Comparison of ENCODE assay signal across 8 cellular contexts in the genomic region with DNA sequence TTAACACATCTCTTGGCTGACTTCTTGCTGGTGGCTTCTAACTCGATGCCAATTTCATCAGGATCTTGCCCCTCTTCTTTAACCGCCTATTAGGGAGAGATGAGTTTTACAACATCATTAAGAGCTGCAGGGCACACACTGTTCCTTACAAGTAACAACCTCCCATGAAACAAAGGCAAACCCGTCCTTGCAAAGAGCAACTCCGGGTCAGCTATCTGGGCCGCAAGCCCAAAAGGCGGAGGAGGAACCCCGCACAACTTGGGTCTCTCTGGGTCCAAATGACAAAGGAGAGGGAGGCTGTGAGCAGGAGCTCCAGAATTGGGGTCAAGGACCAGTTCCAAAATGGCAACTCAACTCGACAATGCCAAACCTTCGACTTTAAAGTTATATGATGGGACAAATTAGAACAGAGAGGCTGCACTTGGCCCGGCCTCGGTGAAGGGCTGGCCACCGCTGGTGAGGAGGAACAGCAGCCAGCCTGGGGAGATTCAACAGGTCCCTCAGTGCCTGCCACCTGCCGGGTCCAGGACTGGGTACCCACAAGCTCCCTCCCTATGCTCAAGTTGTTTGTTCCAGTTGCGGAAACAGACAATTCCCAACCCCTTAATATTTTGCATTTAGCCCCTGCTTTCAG. TPM values are rescaled to one million over a fixed set of nuclear protein-coding genes. Genes with fewer than 3 reads are reported as not detected.
DNase-seq lines count a peak whose midpoint lies in the region; ATAC-seq and TF ChIP-seq lines count a peak whose summit lies in the region.

No MANE protein-coding gene starts in this region.

- peak overlapping the region; percentile 90 for H3K4me2 ChIP-seq in mammary epithelial cell (ENCODE audit: insufficient read depth, low read depth, low read length)
- peak overlapping the region; percentile 96 for H3K4me2 ChIP-seq in mesendoderm (ENCODE audit: low read length)

- ATAC-seq in Right ventricle myocardium superior (ENCODE audit: poor library complexity): no peak
- no peak for ATAC-seq in Right ventricle myocardium inferior

- intact Hi-C loops in Right ventricle myocardium superior (cut with DNase I): no loop called here
- intact Hi-C loops in Right ventricle myocardium inferior (cut with DNase I): no loop called here
- intact Hi-C loops in mammary epithelial cell (cut with micrococcal nuclease): loop anchor here (5.0 kb wide), 2 partner anchors 171 to 281 kb away; a partner anchor contains a TSS

- H3K36me3 ChIP-seq in mammary epithelial cell (ENCODE audit: insufficient read depth, low read length) (peaks cover 21% of the 10 kb centered on the region), mesendoderm (ENCODE audit: control insufficient read depth, insufficient read depth, low read length) (peaks cover 5% of the 10 kb centered on the region), urinary bladder (ENCODE audit: insufficient read depth) (no peaks in the 10 kb centered on the region)

- no peak overlapping the region for H2BK5ac ChIP-seq in mesendoderm (ENCODE audit: low read length)

- H3K4me1 ChIP-seq in mammary epithelial cell (ENCODE audit: insufficient read depth, low read length): peaks cover 28% of the 10 kb centered on the region
- peaks cover 12% of the 10 kb centered on the region for H3K4me1 ChIP-seq in mesendoderm (ENCODE audit: control insufficient read depth, low read depth, low read length)
- H3K4me1 ChIP-seq in urinary bladder (ENCODE audit: insufficient read depth): no peaks in the 10 kb centered on the region

- no peak for TF ChIP-seq CTCF in mammary epithelial cell (conservative IDR thresholded peaks at IDR 0.05 in 1 of 2, IDR thresholded peaks at IDR 0.05 in 1 of 2; ENCODE audit: extremely low read depth in 1 of 2, insufficient read depth in 1 of 2, low read depth in 1 of 2, low read length in 2 of 2)

- H3K27me3 ChIP-seq in mammary epithelial cell (ENCODE audit: insufficient read depth, low read length): no peaks in the 10 kb centered on the region
- no peaks in the 10 kb centered on the region for H3K27me3 ChIP-seq in mesendoderm (ENCODE audit: insufficient read depth, low read length, poor library complexity)

- no peak overlapping the region for H2BK15ac ChIP-seq in mesendoderm (replicated peaks; ENCODE audit: low read depth)

- H3K27ac ChIP-seq in mammary epithelial cell (ENCODE audit: insufficient read depth, low read depth, low read length) (peak overlapping the region; percentile 53), mesendoderm (ENCODE audit: low read depth, low read length) (no peak overlapping the region), urinary bladder (ENCODE audit: low read depth) (no peak overlapping the region)

- peak overlapping the region; percentile 57 for H3K23ac ChIP-seq in mesendoderm (ENCODE audit: low read length)

- CTCF ChIA-PET in mammary epithelial cell (lab: Charles Lee; ENCODE audit: low non-redundant PET): no interaction called here

- no peak overlapping the region for H3K4ac ChIP-seq in mesendoderm (ENCODE audit: low read depth, low read length)

- H3K79me2 ChIP-seq in mammary epithelial cell (ENCODE audit: insufficient read depth, low read length): peaks cover 94% of the 10 kb centered on the region
- peaks cover 78% of the 10 kb centered on the region for H3K79me2 ChIP-seq in mesendoderm (ENCODE audit: control insufficient read depth, insufficient read depth, low read length)

- in situ Hi-C loops in mammary epithelial cell (cut with MboI; ENCODE audit: low sequenced_read_pairs in 2 of 2): no loop called here

- peak overlapping the region; percentile 89 for H2AFZ ChIP-seq in mammary epithelial cell (ENCODE audit: low read depth, low read length)

- H3K9me3 ChIP-seq in mammary epithelial cell (replicated peaks; ENCODE audit: insufficient read depth, low read length): no peaks in the 10 kb centered on the region

- H4K20me1 ChIP-seq in mammary epithelial cell (ENCODE audit: insufficient read depth, low read length): peaks cover 6% of the 10 kb centered on the region

- WGBS in mammary epithelial cell (ENCODE audit: low coverage, missing lambda C conversion rate): 3% methylated on average over 13 of the region's 14 CpGs
- WGBS in mesendoderm (ENCODE audit: extremely low coverage, insufficient coverage, low lambda C conversion rate): no CpG with 5 or more reads among the region's 14 CpGs
- WGBS in urinary bladder: 24% methylated on average over 14 of the region's 14 CpGs

- DNase-seq in Right ventricle myocardium superior (peak; percentile 61), Right ventricle myocardium inferior (ENCODE audit: missing footprints) (no peak), mammary epithelial cell (no peak), mesendoderm (no peak), NCI-H2029 treated with DMSO at 0.1 percent for 48 hours (lab: John Stamatoyannopoulos, UW) (no peak), inferior parietal cortex (ENCODE audit: extremely low spot score) (no peak)
- DNase-seq in stimulated activated CD4-positive, alpha-beta T cell treated with anti-CD3 and anti-CD28 coated beads, Interleukin-2, amount 100 ng/mL, for 24 hours: no peak

- H3K56ac ChIP-seq in mesendoderm (ENCODE audit: low read length): peak overlapping the region; percentile 97

- H3K4me3 ChIP-seq in mammary epithelial cell (replicated peaks in 1 of 3; ENCODE audit: insufficient read depth in 1 of 3, low read depth in 2 of 3, low read length in 3 of 3): peak overlapping the region; percentile 81 to 96 (median 84)
- H3K4me3 ChIP-seq in mesendoderm (ENCODE audit: low read length): peak overlapping the region; percentile 94
- H3K4me3 ChIP-seq in urinary bladder (ENCODE audit: low read depth, low read length): peak overlapping the region; percentile 98

- H3K18ac ChIP-seq in mesendoderm (ENCODE audit: low read length): no peak overlapping the region

- dilution Hi-C loops in mammary epithelial cell (cut with HindIII; ENCODE audit: low sequenced_read_pairs): loop anchor here (5.0 kb wide), 2 partner anchors 34 to 46 kb away; no protein-coding TSS in a partner anchor

- H4K5ac ChIP-seq in mesendoderm (ENCODE audit: low read length): no peak overlapping the region

- peaks cover 21% of the 10 kb centered on the region for H3K79me1 ChIP-seq in mesendoderm (ENCODE audit: low read length)

- H3K9ac ChIP-seq in mammary epithelial cell (ENCODE audit: insufficient read depth, low read length): peak overlapping the region; percentile 56
- peak overlapping the region; percentile 94 for H3K9ac ChIP-seq in mesendoderm (ENCODE audit: low read length)

- H2AK5ac ChIP-seq in mesendoderm (ENCODE audit: low read length): no peak overlapping the region

- H4K8ac ChIP-seq in mesendoderm (ENCODE audit: low read depth, low read length): no peak overlapping the region

- no peak overlapping the region for H2BK120ac ChIP-seq in mesendoderm (ENCODE audit: low read depth, low read length)

- no TSS peak for BruUV-seq in mammary epithelial cell (replicated peaks; lab: Mats Ljungman, UMichigan)

RNA-seq across cellular contexts. Expression of a gene that starts 1.1 kb away (rescaled TPM):
- total RNA-seq in Right ventricle myocardium superior (48.7 TPM), Right ventricle myocardium inferior (43.7 TPM), mammary epithelial cell (10 to 100 TPM; 20.2 to 49.1 TPM), urinary bladder (47.9 TPM)
- polyA plus RNA-seq in mammary epithelial cell (7.6 TPM), urinary bladder (53.5 TPM)
- polyA minus RNA-seq in mammary epithelial cell: 28.9 TPM
- polyA plus RNA-seq in mesendoderm (2013, experiment 1 of 2): 49.5 TPM
- polyA plus RNA-seq in mesendoderm (2013, experiment 2 of 2): 47.4 TPM

RNA-seq across cellular contexts. Expression of a gene that starts 1.5 kb away (rescaled TPM):
- total RNA-seq in Right ventricle myocardium superior: 61.9 TPM
- 59.8 TPM for total RNA-seq in Right ventricle myocardium inferior
- 10 to 100 TPM; 26.0 to 88.5 TPM for total RNA-seq in mammary epithelial cell
- polyA plus RNA-seq in mammary epithelial cell: 30.9 TPM
- 42.5 TPM for polyA minus RNA-seq in mammary epithelial cell
- 76.8 TPM for polyA plus RNA-seq in mesendoderm (2013, experiment 1 of 2)
- polyA plus RNA-seq in mesendoderm (2013, experiment 2 of 2): 78.0 TPM
- total RNA-seq in urinary bladder: 63.3 TPM
- polyA plus RNA-seq in urinary bladder: 69.3 TPM

RNA-seq across cellular contexts. Expression of a gene that starts 53.7 kb away (rescaled TPM):
- total RNA-seq in Right ventricle myocardium superior (not detected), Right ventricle myocardium inferior (not detected), mammary epithelial cell (1 to 10 TPM; 4.5 to 9.9 TPM), urinary bladder (1.6 TPM)
- polyA plus RNA-seq in mammary epithelial cell (4.1 TPM), urinary bladder (0.85 TPM)
- 2.9 TPM for polyA minus RNA-seq in mammary epithelial cell
- 0.21 TPM for polyA plus RNA-seq in mesendoderm (2013, experiment 1 of 2)
- 0.13 TPM for polyA plus RNA-seq in mesendoderm (2013, experiment 2 of 2)

RNA-seq across cellular contexts. Expression of a gene that starts 58.9 kb away (rescaled TPM):
- total RNA-seq in Right ventricle myocardium superior (165 TPM), Right ventricle myocardium inferior (172 TPM), mammary epithelial cell (10 to 100 TPM; 25.3 to 71.2 TPM), urinary bladder (18.8 TPM)
- polyA plus RNA-seq in mammary epithelial cell (46.8 TPM), urinary bladder (98.4 TPM)
- 14.5 TPM for polyA minus RNA-seq in mammary epithelial cell
- polyA plus RNA-seq in mesendoderm (2013, experiment 1 of 2): 12.6 TPM
- polyA plus RNA-seq in mesendoderm (2013, experiment 2 of 2): 13.5 TPM

RNA-seq across cellular contexts. Expression of a gene that starts 59.4 kb away (rescaled TPM):
- total RNA-seq in Right ventricle myocardium superior (3.5 TPM), Right ventricle myocardium inferior (3.9 TPM), mammary epithelial cell (10 to 100 TPM in 1 of 2 donors, 1 to 10 TPM in 1; 6.4 to 10.5 TPM), urinary bladder (3.6 TPM)
- polyA plus RNA-seq in mammary epithelial cell (5.2 TPM), urinary bladder (17.5 TPM)
- 4.6 TPM for polyA minus RNA-seq in mammary epithelial cell
- 1.7 TPM for polyA plus RNA-seq in mesendoderm (2013, experiment 1 of 2)
- 1.8 TPM for polyA plus RNA-seq in mesendoderm (2013, experiment 2 of 2)
